In genomic region chr15:67259806-67260205, GRCh38 we compare ENCODE assay signal across 8 cellular contexts.
"Had no signal": no experiment of that assay in that cellular context is flagged by ENCODE, and none has a peak within 500 bp of the region (broad histone marks: within the 10 kb centered on the region; RNA-seq: fewer than 3 reads in every experiment).

No MANE protein-coding gene starts in this region.

- DNase-seq: H9, HCEC 1CT, HFFc6, IMR-90, KG1 had no signal

- H3K27ac ChIP-seq: HL-60 had no signal

- ATAC-seq: GM23338, K562 had no signal

- H3K27ac Mint-ChIP-seq: GM23338, H9, HFFc6 had no signal

- H3K4me3 ChIP-seq: GM23338, K562 had no signal

- H3K4me3 Mint-ChIP-seq: GM23338, H9, HFFc6 had no signal

- H3K9me3 Mint-ChIP-seq: GM23338, H9, HFFc6 had no signal
